In the genomic region with DNA sequence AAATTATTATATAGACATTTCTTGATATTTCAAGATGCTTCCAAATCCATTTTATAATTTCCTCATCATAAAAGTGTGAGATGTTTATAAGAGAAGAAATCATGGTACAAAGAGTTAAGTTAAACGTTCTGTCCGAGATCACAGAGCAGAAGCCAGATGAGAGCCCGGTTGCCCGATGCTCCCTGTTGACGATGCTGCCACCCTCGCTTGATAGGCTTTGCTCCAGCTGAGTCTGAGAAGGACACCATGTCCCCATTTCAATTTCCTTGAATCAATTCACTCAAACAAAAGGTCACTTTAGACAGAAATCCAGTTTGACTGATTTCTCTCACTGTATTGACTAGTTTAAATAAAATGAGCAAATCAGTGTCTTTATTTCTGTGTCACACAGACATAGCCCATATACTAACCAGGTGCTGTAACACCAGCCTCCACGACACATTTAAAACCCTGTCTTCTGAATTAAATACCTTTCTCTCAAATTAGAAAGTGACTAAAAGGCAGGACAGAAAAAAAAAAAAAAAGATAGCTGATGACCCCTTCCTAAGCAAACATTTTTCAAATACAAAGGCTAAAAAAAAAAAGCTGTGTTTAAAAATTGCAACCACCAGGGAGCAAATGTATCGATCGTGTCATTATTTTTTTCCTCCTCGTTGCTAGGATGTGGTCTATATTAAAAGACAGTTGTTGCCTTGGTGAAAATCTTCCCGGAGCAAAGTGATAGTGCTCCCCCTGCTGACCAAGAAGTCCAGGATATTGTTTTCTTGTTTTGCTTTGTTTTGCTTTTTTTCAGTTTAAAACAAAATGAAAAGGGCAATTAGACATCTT, we compare ENCODE assay signal across 1 cellular context.
A peak's percentile ranks its signal among the peaks of the same experiment; 100 is the strongest.
TF ChIP-seq lines count a peak whose summit lies in the region.

No MANE protein-coding gene starts in this region.

TF ChIP-seq in neural cell, 6 proteins besides CTCF, POLR2A, EP300 and RAD21 (continued from another document):
- TF ChIP-seq REST (IDR thresholded peaks at IDR 0.05; ENCODE audit: borderline replicate concordance) (peak; percentile 52), POLR2AphosphoS5 (IDR thresholded peaks at IDR 0.05) (peak; percentile 56), EZH2 (IDR thresholded peaks at IDR 0.05; ENCODE audit: borderline replicate concordance, insufficient read depth, low read length, poor library complexity, severe bottlenecking) (no peak), TAF1 (IDR thresholded peaks at IDR 0.05; ENCODE audit: low read depth) (peak; percentile 28)
TF ChIP-seq in neural cell: peak in this region for 4.
